20 cellular contexts compared by ENCODE assay signal in genomic region chr12:125797421-125798175, GRCh38.
"Had no signal": no experiment of that assay in that cellular context is flagged by ENCODE, and none has a peak within 500 bp of the region (broad histone marks: within the 10 kb centered on the region; RNA-seq: fewer than 3 reads in every experiment).

No MANE protein-coding gene starts in this region.

- H3K36me3 Mint-ChIP-seq: activated naive CD8-positive, alpha-beta T cell treated with anti-CD3 and anti-CD28 coated beads, Interleukin-2, amount 10 ng/mL, durations not matched to agents 7 days and 5 days; immature natural killer cell; naive B cell; neural progenitor cell; stimulated activated naive B cell treated with anti-CD40 and anti-IgM and Interleukin-4, amounts not matched to agents 10 μg/mL and 1 μg/mL and 100 μg/mL, for 72 hours had no signal

- H3K27ac ChIP-seq: body of pancreas, gastrocnemius medialis, heart left ventricle, neural progenitor cell, tibial artery, vagina had no signal

- ATAC-seq: activated CD4-positive, CD25-positive, alpha-beta regulatory T cell treated with anti-CD3 and anti-CD28 coated beads, Interleukin-2, amount 50 U/mL, for 24 hours; body of pancreas; gastrocnemius medialis; heart left ventricle; stimulated activated naive B cell treated with anti-CD40 and anti-IgM and Interleukin-4, amounts not matched to agents 10 μg/mL and 1 μg/mL and 100 μg/mL, for 72 hours had no signal

- H3K27ac Mint-ChIP-seq: activated naive CD8-positive, alpha-beta T cell treated with anti-CD3 and anti-CD28 coated beads, Interleukin-2, amount 10 ng/mL, durations not matched to agents 7 days and 5 days; immature natural killer cell; naive B cell; neural progenitor cell; stimulated activated naive B cell treated with anti-CD40 and anti-IgM and Interleukin-4, amounts not matched to agents 10 μg/mL and 1 μg/mL and 100 μg/mL, for 72 hours had no signal

- H3K4me3 ChIP-seq: body of pancreas, gastrocnemius medialis, heart left ventricle, lung, neural progenitor cell, tibial artery, vagina had no signal

- H3K9me3 Mint-ChIP-seq: neural progenitor cell had no signal

- H3K36me3 ChIP-seq: gastrocnemius medialis, heart left ventricle, tibial artery, vagina had no signal

- H3K27me3 Mint-ChIP-seq: activated naive CD8-positive, alpha-beta T cell treated with anti-CD3 and anti-CD28 coated beads, Interleukin-2, amount 10 ng/mL, durations not matched to agents 7 days and 5 days; naive B cell; stimulated activated naive B cell treated with anti-CD40 and anti-IgM and Interleukin-4, amounts not matched to agents 10 μg/mL and 1 μg/mL and 100 μg/mL, for 72 hours had no signal

- H3K9ac ChIP-seq: neural progenitor cell had no signal

- H3K4me3 Mint-ChIP-seq: activated naive CD8-positive, alpha-beta T cell treated with anti-CD3 and anti-CD28 coated beads, Interleukin-2, amount 10 ng/mL, durations not matched to agents 7 days and 5 days; immature natural killer cell; neural progenitor cell; stimulated activated naive B cell treated with anti-CD40 and anti-IgM and Interleukin-4, amounts not matched to agents 10 μg/mL and 1 μg/mL and 100 μg/mL, for 72 hours had no signal

- DNase-seq: activated CD4-positive, alpha-beta T cell treated with anti-CD3 and anti-CD28 coated beads, Interleukin-2, amount 50 U/mL, for 1 hour; activated CD8-positive, alpha-beta memory T cell treated with anti-CD3 and anti-CD28 coated beads for 24 hours; activated naive CD4-positive, alpha-beta T cell; activated naive CD8-positive, alpha-beta T cell treated with anti-CD3 and anti-CD28 coated beads, Interleukin-2, amount 10 ng/mL, durations not matched to agents 7 days and 5 days; body of pancreas; central memory CD4-positive, alpha-beta T cell; effector memory CD4-positive, alpha-beta T cell; gastrocnemius medialis; heart left ventricle; immature natural killer cell; naive B cell; retina; stimulated activated CD4-positive, alpha-beta T cell treated with anti-CD3 and anti-CD28 coated beads, Interleukin-2, amount 100 ng/mL, for 48 hours; stimulated activated naive B cell treated with anti-CD40 and anti-IgM and Interleukin-4, amounts not matched to agents 10 μg/mL and 1 μg/mL and 100 μg/mL, for 72 hours; SW 1271; tibial artery had no signal

- H3K9me3 ChIP-seq: body of pancreas, gastrocnemius medialis, heart left ventricle, tibial artery, vagina had no signal

- H3K4me2 ChIP-seq: neural progenitor cell had no signal

- H3K27me3 ChIP-seq: body of pancreas, gastrocnemius medialis, heart left ventricle, neural progenitor cell, tibial artery, vagina had no signal

- H2AFZ ChIP-seq: neural progenitor cell had no signal

- H3K4me1 ChIP-seq: body of pancreas, gastrocnemius medialis, heart left ventricle, neural progenitor cell, tibial artery, vagina had no signal

- H3K4me1 Mint-ChIP-seq: activated naive CD8-positive, alpha-beta T cell treated with anti-CD3 and anti-CD28 coated beads, Interleukin-2, amount 10 ng/mL, durations not matched to agents 7 days and 5 days; immature natural killer cell; naive B cell; neural progenitor cell; stimulated activated naive B cell treated with anti-CD40 and anti-IgM and Interleukin-4, amounts not matched to agents 10 μg/mL and 1 μg/mL and 100 μg/mL, for 72 hours had no signal
